14 cellular contexts compared by ENCODE assay signal in the genomic region with DNA sequence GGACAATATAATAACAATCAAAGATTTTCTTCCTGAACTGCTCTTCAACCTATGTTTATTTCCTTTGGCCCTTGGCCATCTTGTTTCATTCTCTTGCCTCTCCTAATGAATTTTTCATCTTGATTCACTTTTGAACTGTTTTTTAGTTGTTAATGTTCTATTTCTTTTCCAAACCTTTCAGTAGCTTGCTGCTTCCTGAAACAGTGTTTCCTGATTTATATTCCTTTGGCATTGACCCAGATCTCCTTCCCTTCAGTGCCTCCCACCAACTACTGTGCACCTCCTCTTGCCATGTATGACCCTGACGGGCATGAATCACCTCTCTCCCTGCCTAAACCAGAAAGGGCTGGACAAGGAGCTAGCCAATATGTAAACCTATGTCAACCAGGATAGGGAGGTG. TPM values are rescaled to one million over a fixed set of nuclear protein-coding genes. Genes with fewer than 3 reads are reported as not detected.
DNase-seq lines count a peak whose midpoint lies in the region; ATAC-seq, FAIRE-seq and TF ChIP-seq lines count a peak whose summit lies in the region.
"Had no signal": no experiment of that assay in that cellular context is flagged by ENCODE, and none has a peak within 500 bp of the region (broad histone marks: within the 10 kb centered on the region; RNA-seq: fewer than 3 reads in every experiment).

No MANE protein-coding gene starts in this region.

- ATAC-seq in Right ventricle myocardium inferior, result no peak
- ATAC-seq in HG03095 (IDR thresholded peaks at IDR 0.05; ENCODE audit: unreplicated experiment), result no peak
- ATAC-seq in GM19035 (IDR thresholded peaks at IDR 0.05; ENCODE audit: unreplicated experiment), result no peak
- ATAC-seq: activated CD8-positive, alpha-beta memory T cell treated with anti-CD3 and anti-CD28 coated beads, Interleukin-2, amount 10 ng/mL, durations not matched to agents 7 days and 5 days; gastrocnemius medialis; T-helper 17 cell had no signal

- no peak overlapping the region for H3K4me3 ChIP-seq in left ventricle myocardium inferior
- H3K4me3 ChIP-seq: gastrocnemius medialis had no signal

- H3K9me3 ChIP-seq in left ventricle myocardium inferior (replicated peaks), result no peaks in the 10 kb centered on the region
- H3K9me3 ChIP-seq: gastrocnemius medialis had no signal

- H3K27ac ChIP-seq in left ventricle myocardium inferior (replicated peaks) (peak overlapping the region; percentile 0), VCaP (peak overlapping the region; percentile 30; the same call in 1 of the 2 replicates)
- H3K27ac ChIP-seq: gastrocnemius medialis had no signal

- FAIRE-seq in urothelium cell line (lab: Jason Lieb, UNC), result no peak

- H3K4me1 ChIP-seq in left ventricle myocardium inferior, result peaks cover 11% of the 10 kb centered on the region
- H3K4me1 ChIP-seq: gastrocnemius medialis had no signal

- TF ChIP-seq CTCF in left ventricle myocardium inferior (IDR thresholded peaks at IDR 0.05; ENCODE audit: borderline replicate concordance) (no peak), VCaP (conservative IDR thresholded peaks at IDR 0.05) (no peak)

- no peaks in the 10 kb centered on the region for H3K27me3 ChIP-seq in left ventricle myocardium inferior (ENCODE audit: low read depth)
- H3K27me3 ChIP-seq: gastrocnemius medialis had no signal

- intact Hi-C loops in left ventricle myocardium inferior (cut with micrococcal nuclease) (no loop called here), Right ventricle myocardium inferior (cut with DNase I) (no loop called here)

- DNase-seq in left ventricle myocardium inferior (no peak), Right ventricle myocardium inferior (ENCODE audit: missing footprints) (no peak), glomerular endothelial cell (ENCODE audit: extremely low read depth, low read depth, low spot score) (peak; percentile 41), urothelium cell line (ENCODE audit: low spot score) (peak; percentile 14), NCI-H774 (lab: John Stamatoyannopoulos, UW) (no peak)
- DNase-seq: activated CD8-positive, alpha-beta memory T cell treated with anti-CD3 and anti-CD28 coated beads, Interleukin-2, amount 10 ng/mL, durations not matched to agents 7 days and 5 days; anterior cingulate cortex; gastrocnemius medialis; NCI-H748 treated with DMSO at 0.1 percent for 48 hours; stimulated activated CD4-positive, alpha-beta T cell treated with anti-CD3 and anti-CD28 coated beads, Interleukin-12 subunit alpha, Interleukin-12 subunit beta, amount 100 ng/mL, for 4 hours; T-helper 17 cell had no signal

- H3K36me3 ChIP-seq in left ventricle myocardium inferior, result no peaks in the 10 kb centered on the region
- H3K36me3 ChIP-seq: gastrocnemius medialis had no signal

RNA-seq across cellular contexts. Expression of a gene that starts 25.6 kb away (rescaled TPM):
- total RNA-seq in left ventricle myocardium inferior, result 3.7 TPM
- 5.0 TPM for total RNA-seq in Right ventricle myocardium inferior
- total RNA-seq in glomerular endothelial cell, result 6.7 and 33.4 TPM in 2 replicates
- total RNA-seq: T-helper 17 cell had no signal

RNA-seq across cellular contexts. Expression of a gene that starts 57.5 kb away (rescaled TPM):
- 11.7 TPM for total RNA-seq in left ventricle myocardium inferior
- 12.3 TPM for total RNA-seq in Right ventricle myocardium inferior
- total RNA-seq in glomerular endothelial cell, result 18.8 and 27.6 TPM in 2 replicates

Comparison
In these comparisons a context has a peak if more than half of its experiments do, and no peak if none do; other contexts are left out.
1. DNase-seq: peak in glomerular endothelial cell (single experiment) and urothelium cell line (single experiment); none in left ventricle myocardium inferior (single experiment), Right ventricle myocardium inferior (single experiment) and NCI-H774 (single experiment).